ENCODE assay signal across 8 cellular contexts in the genomic region with DNA sequence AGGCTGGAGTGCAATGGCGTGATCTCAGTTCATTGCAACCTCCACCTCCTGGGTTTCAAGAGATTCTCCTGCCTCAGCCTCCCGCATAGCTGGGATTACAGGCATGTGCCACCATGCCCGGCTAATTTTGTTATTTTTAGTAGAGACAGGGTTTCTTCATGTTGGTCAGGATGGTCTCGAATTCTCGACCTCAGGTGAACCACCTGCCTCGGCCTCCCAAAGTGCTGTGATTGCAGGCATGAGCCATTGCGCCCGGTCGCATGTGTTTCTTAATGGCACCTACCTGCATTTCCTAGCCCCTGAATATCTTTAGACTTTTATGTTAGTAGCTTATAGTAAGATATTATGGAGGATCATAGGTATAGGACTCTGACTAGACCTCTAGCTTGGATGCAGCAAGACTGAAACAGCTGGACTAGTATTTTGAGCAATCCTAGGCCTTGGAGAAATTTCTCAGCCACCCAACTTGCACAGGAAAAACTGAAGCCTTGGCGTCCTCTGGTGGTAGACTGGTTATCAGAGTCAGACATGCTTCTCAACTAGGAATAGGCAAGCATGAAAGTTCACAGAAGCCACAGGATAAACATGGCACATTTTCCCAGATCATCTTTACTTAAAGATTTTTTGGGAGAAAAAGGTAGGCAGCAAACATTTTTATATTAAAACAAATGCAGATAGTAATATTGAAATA. TPM values are rescaled to one million over a fixed set of nuclear protein-coding genes. Genes with fewer than 3 reads are reported as not detected.
DNase-seq lines count a peak whose midpoint lies in the region; ATAC-seq, FAIRE-seq and TF ChIP-seq lines count a peak whose summit lies in the region.

No MANE protein-coding gene starts in this region.

- H3K36me3 ChIP-seq in bronchial epithelial cell (ENCODE audit: control insufficient read depth, insufficient read depth, low read length) = no peaks in the 10 kb centered on the region

- no peak for FAIRE-seq in bronchial epithelial cell (lab: Jason Lieb, UNC)

- no peak for ATAC-seq in GM21737 (IDR thresholded peaks at IDR 0.05; ENCODE audit: unreplicated experiment)
- ATAC-seq in GM21619 (IDR thresholded peaks at IDR 0.05; ENCODE audit: unreplicated experiment) = no peak

- H3K27me3 ChIP-seq in bronchial epithelial cell (ENCODE audit: control insufficient read depth, insufficient read depth, low read length) = no peaks in the 10 kb centered on the region

- TF ChIP-seq CTCF in AG10803 (conservative IDR thresholded peaks at IDR 0.05; ENCODE audit: low read length) (peak; percentile 99), GM12865 (IDR thresholded peaks at IDR 0.05; ENCODE audit: insufficient read depth, low read depth, low read length, missing control alignments) (peak; percentile 71), bronchial epithelial cell (IDR thresholded peaks at IDR 0.05; ENCODE audit: insufficient read depth, low read length, severe bottlenecking) (peak; percentile 62)

- no peak overlapping the region for H3K4me3 ChIP-seq in AG10803 (ENCODE audit: low read length)
- H3K4me3 ChIP-seq in GM12865 (ENCODE audit: low read depth, low read length) = no peak overlapping the region
- H3K4me3 ChIP-seq in bronchial epithelial cell (ENCODE audit: low read depth, low read length) = no peak overlapping the region

- peak; percentile 85 for DNase-seq in AG10803 (ENCODE audit: low read depth)
- peak; percentile 53 for DNase-seq in GM12865 (ENCODE audit: low read depth)
- DNase-seq in NCI-H460 (ENCODE audit: extremely low read depth, low read depth) = peak; percentile 17
- peak; percentile 47 for DNase-seq in bronchial epithelial cell (ENCODE audit: low read depth)
- peak; percentile 24 for DNase-seq in kidney tubule cell (ENCODE audit: low spot score)
- peak; percentile 50 for DNase-seq in ureter (ENCODE audit: low spot score)

RNA-seq across cellular contexts. Expression of gene C1QTNF4, which starts 22.7 kb away (rescaled TPM):
- total RNA-seq in NCI-H460 (2014; rRNA removed; shearing (Covaris generic)) = not detected in 2 replicates
- polyA plus RNA-seq in NCI-H460 (2014; cell fraction: nucleus; rRNA removed) = not detected in 2 replicates
- 0.13 and 0.26 TPM in 2 replicates for total RNA-seq in bronchial epithelial cell
- 1.4 TPM for total RNA-seq in ureter

RNA-seq across cellular contexts. Expression of gene MTCH2, which starts 25.5 kb away (rescaled TPM):
- 66.1 and 72.3 TPM in 2 replicates for total RNA-seq in NCI-H460 (2014; rRNA removed; shearing (Covaris generic))
- 132 and 149 TPM in 2 replicates for polyA plus RNA-seq in NCI-H460 (2014; cell fraction: nucleus; rRNA removed)
- total RNA-seq in bronchial epithelial cell (80.3 and 130 TPM in 2 replicates), ureter (70.7 TPM)

RNA-seq across cellular contexts. Expression of gene FAM180B, which starts 30.4 kb away (rescaled TPM):
- not detected in 2 replicates for total RNA-seq in NCI-H460 (2014; rRNA removed; shearing (Covaris generic))
- polyA plus RNA-seq in NCI-H460 (2014; cell fraction: nucleus; rRNA removed) = not detected in 2 replicates
- total RNA-seq in bronchial epithelial cell (not detected in 2 replicates), ureter (0.29 TPM)

RNA-seq across cellular contexts. Expression of gene NDUFS3, which starts 38.0 kb away (rescaled TPM):
- total RNA-seq in NCI-H460 (2014; rRNA removed; shearing (Covaris generic)) = 41.8 and 46.6 TPM in 2 replicates
- 105 and 178 TPM in 2 replicates for polyA plus RNA-seq in NCI-H460 (2014; cell fraction: nucleus; rRNA removed)
- 57.7 and 67.7 TPM in 2 replicates for total RNA-seq in bronchial epithelial cell
- total RNA-seq in ureter = 95.5 TPM

RNA-seq across cellular contexts. Expression of gene KBTBD4, which starts 38.1 kb away (rescaled TPM):
- total RNA-seq in NCI-H460 (2014; rRNA removed; shearing (Covaris generic)) = 10.2 and 10.9 TPM in 2 replicates
- polyA plus RNA-seq in NCI-H460 (2014; cell fraction: nucleus; rRNA removed) = 9.4 and 15.5 TPM in 2 replicates
- total RNA-seq in bronchial epithelial cell (11.6 and 14.7 TPM in 2 replicates), ureter (17.5 TPM)

Comparison
In these comparisons a context has a peak if more than half of its experiments do, and no peak if none do; other contexts are left out.
1. DNase-seq: peak in every context shown above with its lines; median percentile 85 in AG10803; 53 in GM12865; 50 in ureter; 47 in bronchial epithelial cell; 24 in kidney tubule cell; 17 in NCI-H460.